Comparison of ENCODE assay signal across 22 cellular contexts in genomic region chr9:79644048-79644447, GRCh38.
DNase-seq lines count a peak whose midpoint lies in the region; ATAC-seq and TF ChIP-seq lines count a peak whose summit lies in the region.
"Had no signal": no experiment of that assay in that cellular context is flagged by ENCODE, and none has a peak within 500 bp of the region (broad histone marks: within the 10 kb centered on the region; RNA-seq: fewer than 3 reads in every experiment).

No MANE protein-coding gene starts in this region.

- WGBS in psoas muscle, 3 donors: 71 to 95% (median 83%) methylated on average over 6 of the region's 6 CpGs

- H3K4me3 ChIP-seq in HEK293 (ENCODE audit: low read depth, low read length) (no peak overlapping the region), neutrophil (ENCODE audit: low read depth in 1 of 2, low read length in 1 of 2) (no peak overlapping the region), psoas muscle (no peak overlapping the region)
- H3K4me3 ChIP-seq: A549, BLaER1, GM12878 had no signal

- H3K27ac ChIP-seq in HEK293 (ENCODE audit: extremely low read depth, low read depth, low read length): no peak overlapping the region
- H3K27ac ChIP-seq in neutrophil: peak overlapping the region; percentile 49
- peak overlapping the region; percentile 56 for H3K27ac ChIP-seq in psoas muscle
- H3K27ac ChIP-seq: 22Rv1, A549, BLaER1 had no signal

- CTCF ChIA-PET in HEK293 (lab: Yijun Ruan, JAX): no interaction called here

- H3K4me1 ChIP-seq in HEK293 (ENCODE audit: control insufficient read depth, insufficient read depth, low read length) (no peaks in the 10 kb centered on the region), neutrophil (ENCODE audit: control insufficient read depth in 1 of 2, insufficient read depth in 1 of 2, low read depth in 1 of 2, low read length in 1 of 2) (peaks cover 0 to 5% of the 10 kb centered on the region in 2 experiments), psoas muscle (peaks cover 11% of the 10 kb centered on the region)
- H3K4me1 ChIP-seq: A549 had no signal

- H3K27me3 ChIP-seq in neutrophil (no peaks in the 10 kb centered on the region), psoas muscle (ENCODE audit: insufficient read depth in 3 of 3, low read length in 2 of 3) (no peaks in the 10 kb centered on the region)
- H3K27me3 ChIP-seq: BE2C, BLaER1 had no signal

- H3K36me3 ChIP-seq in HEK293 (ENCODE audit: control insufficient read depth in 2 of 2, insufficient read depth in 1 of 2, low read length in 2 of 2): peaks cover 0 to 32% of the 10 kb centered on the region in 2 experiments; a peak in 1 of 3 replicates
- H3K36me3 ChIP-seq in neutrophil: peaks cover 9% of the 10 kb centered on the region
- H3K36me3 ChIP-seq in psoas muscle (ENCODE audit: insufficient read depth in 1 of 2, low read depth in 1 of 2): no peaks in the 10 kb centered on the region

- peak in 1 of 4 donors; percentile 26 for ATAC-seq in psoas muscle
- no peak for ATAC-seq in HG02798 (IDR thresholded peaks at IDR 0.05; ENCODE audit: poor library complexity, unreplicated experiment)
- no peak for ATAC-seq in HG03108 (IDR thresholded peaks at IDR 0.05; ENCODE audit: unreplicated experiment)
- ATAC-seq: A549, GM12878 had no signal

- no peak for TF ChIP-seq CTCF in HEK293 (tag by site-specific recombination; IDR thresholded peaks at IDR 0.05)
- TF ChIP-seq CTCF in neutrophil (IDR thresholded peaks at IDR 0.05): no peak
- no peak for TF ChIP-seq CTCF in psoas muscle (IDR thresholded peaks at IDR 0.05)

- DNase-seq in psoas muscle (no peak), SHP77 treated with DMSO at 0.1 percent for 48 hours (lab: John Stamatoyannopoulos, UW) (no peak)
- DNase-seq: BE2C; CD4-positive, alpha-beta memory T cell; CD4-positive, CD25-positive, alpha-beta regulatory T cell; CD8-positive, alpha-beta memory T cell; COR-L47; DMS 273 treated with DMSO at 0.1 percent for 48 hours; DMS153; DMS53; DMS79; DND-41; EL; GDM1 had no signal

- no peaks in the 10 kb centered on the region for H3K9me3 ChIP-seq in HEK293 (ENCODE audit: control insufficient read depth, insufficient read depth, low read depth, low read length)
- H3K9me3 ChIP-seq in neutrophil: no peaks in the 10 kb centered on the region
- no peaks in the 10 kb centered on the region for H3K9me3 ChIP-seq in psoas muscle
- H3K9me3 ChIP-seq: A549, BE2C had no signal

- intact Hi-C loops in psoas muscle (cut with DNase I): no loop called here

- POLR2A ChIA-PET in HEK293 (lab: Yijun Ruan, JAX): no interaction called here

TF ChIP-seq in HEK293, 187 proteins besides CTCF, POLR2A, EP300 and RAD21:
- TF ChIP-seq HOXC10 (CRISPR knock-in tag; IDR thresholded peaks at IDR 0.05): no peak
- peak; percentile 96 for TF ChIP-seq SETDB1 (IDR thresholded peaks at IDR 0.05; ENCODE audit: insufficient read length, low read length)
